Comparison of ENCODE assay signal across 18 cellular contexts in genomic region chr14:18964878-18965277, GRCh38. TPM values are rescaled to one million over a fixed set of nuclear protein-coding genes. Genes with fewer than 3 reads are reported as not detected.
"Had no signal": no experiment of that assay in that cellular context is flagged by ENCODE, and none has a peak within 500 bp of the region (broad histone marks: within the 10 kb centered on the region; RNA-seq: fewer than 3 reads in every experiment).

No MANE protein-coding gene starts in this region.

RNA-seq across cellular contexts. Expression of gene POTEM, which starts 2.4 kb away (rescaled TPM):
- total RNA-seq: activated CD4-positive, alpha-beta memory T cell treated with anti-CD3 and anti-CD28 coated beads, Interleukin-2, amount 10 ng/mL, durations not matched to agents 7 days and 5 days; activated CD4-positive, alpha-beta T cell treated with anti-CD3 and anti-CD28 coated beads for 36 hours; activated CD4-positive, alpha-beta T cell treated with anti-CD3 and anti-CD28 coated beads, Interleukin-2, amount 10 ng/mL, durations not matched to agents 7 days and 5 days; activated CD8-positive, alpha-beta memory T cell treated with anti-CD3 and anti-CD28 coated beads, Interleukin-2, amount 10 ng/mL, durations not matched to agents 7 days and 5 days; activated CD8-positive, alpha-beta T cell treated with anti-CD3 and anti-CD28 coated beads, Interleukin-2, amount 10 ng/mL, durations not matched to agents 7 days and 5 days; activated naive CD8-positive, alpha-beta T cell treated with anti-CD3 and anti-CD28 coated beads, Interleukin-2, amount 10 ng/mL, durations not matched to agents 7 days and 5 days; activated T-helper 2 cell treated with anti-CD3 and anti-CD28 coated beads, Interferon-gamma antibody, Interleukin-2, Interleukin-4, amounts not matched to agents 10 μg/mL and 5 μg/mL and 100 μg/mL, durations not matched to agents 14 hours and 24 hours and 36 hours; adrenal gland; aorta; astrocyte; body of pancreas; breast epithelium; cardiac septum; T-cell; T-helper 1 cell treated with Interleukin-12 subunit alpha and Interleukin-12 subunit beta and Interleukin-4 antibody, amounts not matched to agents 30 ng/mL and 1 ng/mL, for 36 hours; T-helper 17 cell; T-helper 2 cell treated with Interferon-gamma antibody and Interleukin-4, amounts not matched to agents 100 ng/mL and 5 ng/mL, for 36 hours; WTC11 had no signal
- polyA plus RNA-seq: adrenal gland, aorta had no signal
